1 cellular context compared by ENCODE assay signal in the genomic region with DNA sequence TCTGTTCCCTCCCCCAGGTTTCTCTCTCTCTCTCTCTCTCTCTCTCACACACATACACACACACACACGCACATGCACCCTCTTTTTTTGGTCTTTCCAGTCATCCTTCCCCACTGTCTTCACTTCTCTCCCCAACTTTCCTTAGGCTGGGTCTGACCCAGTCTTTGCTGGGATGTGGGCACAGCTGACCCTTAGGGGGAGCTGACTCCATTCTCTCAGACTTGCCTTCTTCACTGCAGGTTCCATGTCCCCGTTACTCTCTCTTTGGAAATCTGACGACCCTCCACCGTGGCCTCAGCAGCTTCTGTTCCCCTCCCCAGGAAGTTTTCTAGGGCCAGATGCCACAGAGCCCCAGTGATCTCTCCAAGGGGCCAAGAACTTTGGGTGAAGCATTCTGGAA.
A peak's percentile ranks its signal among the peaks of the same experiment; 100 is the strongest.
TF ChIP-seq lines count a peak whose summit lies in the region.

No MANE protein-coding gene starts in this region.

TF ChIP-seq in neural cell, 6 proteins besides CTCF, POLR2A, EP300 and RAD21:
- TF ChIP-seq REST (IDR thresholded peaks at IDR 0.05; ENCODE audit: borderline replicate concordance) (no peak), SMC3 (conservative IDR thresholded peaks at IDR 0.05; ENCODE audit: poor library complexity) (peak; percentile 4), POLR2AphosphoS5 (IDR thresholded peaks at IDR 0.05) (no peak)
